In the genomic region with DNA sequence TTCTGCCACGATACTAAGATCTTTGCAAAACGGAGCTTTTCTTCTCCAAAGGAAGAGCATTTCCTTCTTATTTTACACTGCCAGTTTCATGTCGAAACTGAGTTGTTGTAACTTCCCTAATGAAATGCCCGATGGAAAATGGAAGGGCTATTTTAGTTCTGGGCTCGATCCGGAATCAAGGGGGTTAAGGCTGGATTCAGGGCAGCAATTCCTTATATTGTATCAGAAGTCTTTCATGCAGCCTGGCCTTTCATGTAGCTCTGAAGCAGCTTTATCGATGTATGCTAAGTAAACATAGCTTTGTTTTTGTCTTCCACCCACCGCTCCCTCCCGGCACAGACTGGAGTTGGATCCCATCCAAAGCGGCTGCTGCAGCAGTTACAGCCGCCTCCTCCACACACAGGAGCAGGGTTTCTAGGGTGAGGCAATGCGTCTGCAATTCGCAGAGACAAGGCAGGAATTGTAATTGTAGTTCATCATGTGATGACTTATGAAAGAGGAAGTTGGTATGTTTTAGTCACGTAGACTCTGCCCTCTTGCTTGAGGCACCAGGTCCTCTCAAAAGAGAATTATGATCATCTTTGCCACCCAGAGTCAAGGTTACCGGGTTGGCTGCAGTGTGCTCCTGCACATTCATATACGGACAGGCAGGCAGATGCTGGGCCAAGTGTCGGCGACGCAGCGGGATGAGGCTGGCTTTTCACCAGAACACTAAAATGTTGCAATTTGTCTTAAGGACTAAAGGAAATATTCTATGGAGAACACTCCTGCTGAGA, we compare ENCODE assay signal across 8 cellular contexts. TPM values are rescaled to one million over a fixed set of nuclear protein-coding genes. Genes with fewer than 3 reads are reported as not detected.
DNase-seq lines count a peak whose midpoint lies in the region; ATAC-seq and TF ChIP-seq lines count a peak whose summit lies in the region.

No MANE protein-coding gene starts in this region.

- 5% methylated on average over 20 of the region's 20 CpGs for WGBS in liver

- H3K27ac ChIP-seq in cingulate gyrus (ENCODE audit: low read depth, low read length), result peak overlapping the region; percentile 100
- peak overlapping the region; percentile 95 to 100 for H3K27ac ChIP-seq in liver (ENCODE audit: low read depth in 1 of 2, low read length in 2 of 2)

- peak; percentile 69 to 80 for TF ChIP-seq RAD21 in liver (IDR thresholded peaks at IDR 0.05)

- TF ChIP-seq CTCF in AG09309 (IDR thresholded peaks at IDR 0.05; ENCODE audit: control insufficient read depth, insufficient read depth, low read depth, low read length, missing control alignments), result no peak
- no peak for TF ChIP-seq CTCF in liver (IDR thresholded peaks at IDR 0.05; ENCODE audit: low read depth, low read length, missing input control)

- no peaks in the 10 kb centered on the region for H3K9me3 ChIP-seq in liver (ENCODE audit: control insufficient read depth in 4 of 4, low read length in 3 of 4)

- no peaks in the 10 kb centered on the region for H3K27me3 ChIP-seq in liver (ENCODE audit: control insufficient read depth in 4 of 4, insufficient read depth in 4 of 4, low read length in 3 of 4)

- peak overlapping the region; percentile 57 to 91 for H3K9ac ChIP-seq in liver (ENCODE audit: low read depth in 1 of 2, low read length in 2 of 2)

- H3K4me1 ChIP-seq in liver (ENCODE audit: control insufficient read depth in 4 of 4, insufficient read depth in 4 of 4, low read length in 3 of 4), result peaks cover 14 to 41% (median 28%) of the 10 kb centered on the region in 4 donors

- H3K4me3 ChIP-seq in AG09309 (ENCODE audit: control insufficient read depth, low read depth, low read length) (no peak overlapping the region), liver (ENCODE audit: low read depth in 1 of 3, low read length in 3 of 3) (peak overlapping the region in 2 of 3 donors; percentile 4 to 16)

- peaks cover 0 to 1% (median 0%) of the 10 kb centered on the region in 4 donors for H3K36me3 ChIP-seq in liver (ENCODE audit: control insufficient read depth in 4 of 4, insufficient read depth in 3 of 4, low read depth in 1 of 4, low read length in 3 of 4)

- peak; percentile 98 for DNase-seq in AG09309 (ENCODE audit: low read depth)
- DNase-seq in NCI-H446 treated with DMSO at 0.1 percent for 48 hours (lab: John Stamatoyannopoulos, UW), result peak; percentile 93
- peak; percentile 59 for DNase-seq in activated CD4-positive, alpha-beta T cell treated with anti-CD3 and anti-CD28 coated beads for 1 hour
- peak; percentile 46 to 48 for DNase-seq in stimulated activated CD4-positive, alpha-beta T cell treated with anti-CD3 and anti-CD28 coated beads, Interleukin-2, amount 100 ng/mL, for 48 hours

- ATAC-seq in GM18870 (IDR thresholded peaks at IDR 0.05; ENCODE audit: unreplicated experiment) (peak; percentile 58), HG03354 (IDR thresholded peaks at IDR 0.05; ENCODE audit: poor library complexity, severe bottlenecking, unreplicated experiment) (peak; percentile 35)

TF ChIP-seq in liver, 16 proteins besides CTCF, POLR2A, EP300 and RAD21:
- TF ChIP-seq, protein P1, sequence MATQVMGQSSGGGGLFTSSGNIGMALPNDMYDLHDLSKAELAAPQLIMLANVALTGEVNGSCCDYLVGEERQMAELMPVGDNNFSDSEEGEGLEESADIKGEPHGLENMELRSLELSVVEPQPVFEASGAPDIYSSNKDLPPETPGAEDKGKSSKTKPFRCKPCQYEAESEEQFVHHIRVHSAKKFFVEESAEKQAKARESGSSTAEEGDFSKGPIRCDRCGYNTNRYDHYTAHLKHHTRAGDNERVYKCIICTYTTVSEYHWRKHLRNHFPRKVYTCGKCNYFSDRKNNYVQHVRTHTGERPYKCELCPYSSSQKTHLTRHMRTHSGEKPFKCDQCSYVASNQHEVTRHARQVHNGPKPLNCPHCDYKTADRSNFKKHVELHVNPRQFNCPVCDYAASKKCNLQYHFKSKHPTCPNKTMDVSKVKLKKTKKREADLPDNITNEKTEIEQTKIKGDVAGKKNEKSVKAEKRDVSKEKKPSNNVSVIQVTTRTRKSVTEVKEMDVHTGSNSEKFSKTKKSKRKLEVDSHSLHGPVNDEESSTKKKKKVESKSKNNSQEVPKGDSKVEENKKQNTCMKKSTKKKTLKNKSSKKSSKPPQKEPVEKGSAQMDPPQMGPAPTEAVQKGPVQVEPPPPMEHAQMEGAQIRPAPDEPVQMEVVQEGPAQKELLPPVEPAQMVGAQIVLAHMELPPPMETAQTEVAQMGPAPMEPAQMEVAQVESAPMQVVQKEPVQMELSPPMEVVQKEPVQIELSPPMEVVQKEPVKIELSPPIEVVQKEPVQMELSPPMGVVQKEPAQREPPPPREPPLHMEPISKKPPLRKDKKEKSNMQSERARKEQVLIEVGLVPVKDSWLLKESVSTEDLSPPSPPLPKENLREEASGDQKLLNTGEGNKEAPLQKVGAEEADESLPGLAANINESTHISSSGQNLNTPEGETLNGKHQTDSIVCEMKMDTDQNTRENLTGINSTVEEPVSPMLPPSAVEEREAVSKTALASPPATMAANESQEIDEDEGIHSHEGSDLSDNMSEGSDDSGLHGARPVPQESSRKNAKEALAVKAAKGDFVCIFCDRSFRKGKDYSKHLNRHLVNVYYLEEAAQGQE (IDR thresholded peaks at IDR 0.05), result peak; percentile 43
- TF ChIP-seq FOXA1 (IDR thresholded peaks at IDR 0.05) (peak; percentile 59), FOXA2 (IDR thresholded peaks at IDR 0.05) (peak; percentile 80), HNF4A (conservative IDR thresholded peaks at IDR 0.05) (peak; percentile 78 to 85), SP1 (IDR thresholded peaks at IDR 0.05) (peak; percentile 93), GABPA (IDR thresholded peaks at IDR 0.05 in 1 of 2, conservative IDR thresholded peaks at IDR 0.05 in 1 of 2) (peak in 1 of 2 donors; percentile 25), NR2F2 (IDR thresholded peaks at IDR 0.05) (peak; percentile 37), HNF4G (IDR thresholded peaks at IDR 0.05) (peak; percentile 74), YY1 (IDR thresholded peaks at IDR 0.05) (peak; percentile 69), RXRA (IDR thresholded peaks at IDR 0.05) (peak; percentile 85 to 87), TAF1 (conservative IDR thresholded peaks at IDR 0.05) (peak; percentile 76), JUND (IDR thresholded peaks at IDR 0.05) (peak; percentile 68 to 89), EGR1 (IDR thresholded peaks at IDR 0.05; ENCODE audit: low read depth in 2 of 2) (peak; percentile 53 to 64)
- TF ChIP-seq, protein P2, sequence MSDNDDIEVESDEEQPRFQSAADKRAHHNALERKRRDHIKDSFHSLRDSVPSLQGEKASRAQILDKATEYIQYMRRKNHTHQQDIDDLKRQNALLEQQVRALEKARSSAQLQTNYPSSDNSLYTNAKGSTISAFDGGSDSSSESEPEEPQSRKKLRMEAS (IDR thresholded peaks at IDR 0.05), result peak; percentile 78
- TF ChIP-seq, protein P3, sequence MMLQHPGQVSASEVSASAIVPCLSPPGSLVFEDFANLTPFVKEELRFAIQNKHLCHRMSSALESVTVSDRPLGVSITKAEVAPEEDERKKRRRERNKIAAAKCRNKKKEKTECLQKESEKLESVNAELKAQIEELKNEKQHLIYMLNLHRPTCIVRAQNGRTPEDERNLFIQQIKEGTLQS (IDR thresholded peaks at IDR 0.05), result peak; percentile 95
- TF ChIP-seq, protein P4, sequence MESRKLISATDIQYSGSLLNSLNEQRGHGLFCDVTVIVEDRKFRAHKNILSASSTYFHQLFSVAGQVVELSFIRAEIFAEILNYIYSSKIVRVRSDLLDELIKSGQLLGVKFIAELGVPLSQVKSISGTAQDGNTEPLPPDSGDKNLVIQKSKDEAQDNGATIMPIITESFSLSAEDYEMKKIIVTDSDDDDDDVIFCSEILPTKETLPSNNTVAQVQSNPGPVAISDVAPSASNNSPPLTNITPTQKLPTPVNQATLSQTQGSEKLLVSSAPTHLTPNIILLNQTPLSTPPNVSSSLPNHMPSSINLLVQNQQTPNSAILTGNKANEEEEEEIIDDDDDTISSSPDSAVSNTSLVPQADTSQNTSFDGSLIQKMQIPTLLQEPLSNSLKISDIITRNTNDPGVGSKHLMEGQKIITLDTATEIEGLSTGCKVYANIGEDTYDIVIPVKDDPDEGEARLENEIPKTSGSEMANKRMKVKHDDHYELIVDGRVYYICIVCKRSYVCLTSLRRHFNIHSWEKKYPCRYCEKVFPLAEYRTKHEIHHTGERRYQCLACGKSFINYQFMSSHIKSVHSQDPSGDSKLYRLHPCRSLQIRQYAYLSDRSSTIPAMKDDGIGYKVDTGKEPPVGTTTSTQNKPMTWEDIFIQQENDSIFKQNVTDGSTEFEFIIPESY (IDR thresholded peaks at IDR 0.05), result peak; percentile 76

RNA-seq across cellular contexts. Expression of a gene that starts 2.6 kb away (rescaled TPM):
- 10 to 100 TPM; 31.5 to 48.2 TPM for total RNA-seq in liver
- polyA plus RNA-seq in liver, result 10 to 100 TPM; 22.2 to 39.3 TPM

Comparison
In these comparisons a context has a peak if more than half of its experiments do, and no peak if none do; other contexts are left out.
1. DNase-seq: peak in every context shown above with its lines; median percentile 98 in AG09309; 93 in NCI-H446 treated with DMSO at 0.1 percent for 48 hours; 59 in activated CD4-positive, alpha-beta T cell treated with anti-CD3 and anti-CD28 coated beads for 1 hour; 47 in stimulated activated CD4-positive, alpha-beta T cell treated with anti-CD3 and anti-CD28 coated beads, Interleukin-2, amount 100 ng/mL, for 48 hours.